ENCODE assay signal across 8 cellular contexts in the genomic region with DNA sequence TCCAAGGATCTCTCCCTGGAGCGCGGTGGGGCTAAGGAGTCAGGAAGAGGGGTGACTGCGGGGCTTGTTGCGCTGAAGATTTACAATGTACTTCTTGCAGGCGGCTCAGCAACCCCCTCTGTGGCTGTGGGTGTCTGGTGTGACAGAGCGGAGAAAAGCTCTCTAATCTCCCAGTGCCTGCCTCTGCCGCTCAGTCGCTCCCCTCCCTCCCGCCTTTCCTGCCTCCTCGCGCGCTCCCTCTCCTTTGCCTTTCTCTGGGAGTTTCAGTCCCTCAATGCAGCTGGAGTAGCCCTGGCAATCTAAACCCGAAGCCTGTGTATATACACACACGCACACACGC. TPM values are rescaled to one million over a fixed set of nuclear protein-coding genes. Genes with fewer than 3 reads are reported as not detected.
DNase-seq lines count a peak whose midpoint lies in the region; TF ChIP-seq lines count a peak whose summit lies in the region.

No MANE protein-coding gene starts in this region.

- peak overlapping the region; percentile 93 for H3K4me3 ChIP-seq in AG04449 (ENCODE audit: low read depth, low read length)
- H3K4me3 ChIP-seq in brain microvascular endothelial cell (ENCODE audit: low read depth, low read length) = peak overlapping the region; percentile 84
- peak overlapping the region; percentile 59 to 73 for H3K4me3 ChIP-seq in testis

- TF ChIP-seq POLR2A in testis (IDR thresholded peaks at IDR 0.05) = no peak

- H3K27me3 ChIP-seq in brain microvascular endothelial cell (replicated peaks) (no peaks in the 10 kb centered on the region), testis (no peaks in the 10 kb centered on the region)

- CTCF ChIA-PET in AG04449 (lab: Yijun Ruan, JAX) = interaction anchor here (0.7 to 7.2 kb wide), 7 partner anchors 9 to 255 kb away, joined by 3 to 62 read pairs (median 4); no protein-coding TSS in a partner anchor

- POLR2A ChIA-PET in AG04449 (lab: Yijun Ruan, JAX) = interaction anchor here (0.8 to 0.9 kb wide), 2 partner anchors 13 to 41 kb away, joined by 3 to 4 read pairs; no protein-coding TSS in a partner anchor

- 1 to 2% methylated on average over 15 of the region's 15 CpGs for WGBS in testis, 2 donors

- H3K36me3 ChIP-seq in brain microvascular endothelial cell (replicated peaks) = no peaks in the 10 kb centered on the region
- no peaks in the 10 kb centered on the region for H3K36me3 ChIP-seq in testis (ENCODE audit: low read depth, missing control alignments)

- H3K27ac ChIP-seq in brain microvascular endothelial cell = no peak overlapping the region
- H3K27ac ChIP-seq in testis = peak overlapping the region; percentile 79

- no peaks in the 10 kb centered on the region for H3K4me1 ChIP-seq in testis

- no peak for TF ChIP-seq CTCF in AG04449 (IDR thresholded peaks at IDR 0.05; ENCODE audit: insufficient read depth, low read length, missing control alignments)
- peak; percentile 49 for TF ChIP-seq CTCF in brain microvascular endothelial cell (IDR thresholded peaks at IDR 0.05; ENCODE audit: low read depth, low read length, missing control alignments)
- no peak for TF ChIP-seq CTCF in testis (IDR thresholded peaks at IDR 0.05)

- intact Hi-C loops in testis (cut with DNase I; ENCODE audit: low total_unique reads) = no loop called here

- in situ Hi-C loops in brain microvascular endothelial cell (cut with HindIII; ENCODE audit: low pct_ligation_motif_present, low sequenced_read_pairs) = no loop called here

- no peak for DNase-seq in AG04449 (ENCODE audit: low read depth, low spot score)
- peak; percentile 14 to 34 for DNase-seq in Kasumi-1 (lab: John Stamatoyannopoulos, UW)
- DNase-seq in brain microvascular endothelial cell = peak; percentile 43
- DNase-seq in iris pigment epithelial cell (ENCODE audit: low read depth) = peak; percentile 68
- peak; percentile 69 for DNase-seq in testis
- DNase-seq in GM19240 (ENCODE audit: insufficient read length, low spot score) = no peak
- DNase-seq in activated T-cell treated with anti-CD3 and anti-CD28 coated beads, Interleukin-2, amount 50 U/mL, for 1 hour = no peak
- no peak for DNase-seq in NCI-H526 treated with DMSO at 0.1 percent for 48 hours (lab: John Stamatoyannopoulos, UW)

- H3K9me3 ChIP-seq in testis = no peaks in the 10 kb centered on the region

RNA-seq across cellular contexts. Expression of a gene that starts 0.8 kb away (rescaled TPM):
- 1 to 10 TPM; 2.8 to 8.5 TPM for total RNA-seq in testis
- polyA plus RNA-seq in testis (ENCODE audit: insufficient read depth, low read depth, low replicate concordance) = 3.9 TPM

Comparison
In these comparisons a context has a peak if more than half of its experiments do, and no peak if none do; other contexts are left out.
1. DNase-seq: peak in Kasumi-1 (2 of 2), brain microvascular endothelial cell (single experiment), iris pigment epithelial cell (single experiment) and testis (single experiment); none in AG04449 (single experiment), GM19240 (single experiment), activated T-cell treated with anti-CD3 and anti-CD28 coated beads, Interleukin-2, amount 50 U/mL, for 1 hour (single experiment) and NCI-H526 treated with DMSO at 0.1 percent for 48 hours (single experiment).
2. Peak in every context shown above with its lines, with median percentiles within 50 percentile points of each other: H3K4me3 ChIP-seq.